2 cellular contexts compared by ENCODE assay signal in the genomic region with DNA sequence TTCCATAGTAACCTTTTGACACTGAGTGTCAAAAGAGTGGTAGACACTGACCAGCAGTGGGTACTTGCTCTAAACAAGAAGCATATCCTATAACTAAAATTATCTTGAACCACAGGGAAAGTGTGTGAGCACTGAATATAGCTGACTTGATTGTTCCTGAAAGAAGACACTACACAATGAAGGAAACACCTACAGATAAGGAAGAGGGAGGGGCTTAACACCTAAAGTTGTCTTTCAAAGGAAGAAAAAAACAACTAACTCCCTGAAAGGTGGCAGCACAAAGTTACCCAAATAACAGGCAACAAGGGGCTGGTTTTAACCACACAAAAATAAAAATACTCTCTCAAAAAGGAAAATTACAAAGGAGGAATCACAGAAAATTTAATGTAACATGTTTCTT.
TF ChIP-seq lines count a peak whose summit lies in the region.

No MANE protein-coding gene starts in this region.

TF ChIP-seq in GM23338, 12 proteins besides CTCF, POLR2A, EP300 and RAD21 (continued from another document):
- TF ChIP-seq, protein P1, sequence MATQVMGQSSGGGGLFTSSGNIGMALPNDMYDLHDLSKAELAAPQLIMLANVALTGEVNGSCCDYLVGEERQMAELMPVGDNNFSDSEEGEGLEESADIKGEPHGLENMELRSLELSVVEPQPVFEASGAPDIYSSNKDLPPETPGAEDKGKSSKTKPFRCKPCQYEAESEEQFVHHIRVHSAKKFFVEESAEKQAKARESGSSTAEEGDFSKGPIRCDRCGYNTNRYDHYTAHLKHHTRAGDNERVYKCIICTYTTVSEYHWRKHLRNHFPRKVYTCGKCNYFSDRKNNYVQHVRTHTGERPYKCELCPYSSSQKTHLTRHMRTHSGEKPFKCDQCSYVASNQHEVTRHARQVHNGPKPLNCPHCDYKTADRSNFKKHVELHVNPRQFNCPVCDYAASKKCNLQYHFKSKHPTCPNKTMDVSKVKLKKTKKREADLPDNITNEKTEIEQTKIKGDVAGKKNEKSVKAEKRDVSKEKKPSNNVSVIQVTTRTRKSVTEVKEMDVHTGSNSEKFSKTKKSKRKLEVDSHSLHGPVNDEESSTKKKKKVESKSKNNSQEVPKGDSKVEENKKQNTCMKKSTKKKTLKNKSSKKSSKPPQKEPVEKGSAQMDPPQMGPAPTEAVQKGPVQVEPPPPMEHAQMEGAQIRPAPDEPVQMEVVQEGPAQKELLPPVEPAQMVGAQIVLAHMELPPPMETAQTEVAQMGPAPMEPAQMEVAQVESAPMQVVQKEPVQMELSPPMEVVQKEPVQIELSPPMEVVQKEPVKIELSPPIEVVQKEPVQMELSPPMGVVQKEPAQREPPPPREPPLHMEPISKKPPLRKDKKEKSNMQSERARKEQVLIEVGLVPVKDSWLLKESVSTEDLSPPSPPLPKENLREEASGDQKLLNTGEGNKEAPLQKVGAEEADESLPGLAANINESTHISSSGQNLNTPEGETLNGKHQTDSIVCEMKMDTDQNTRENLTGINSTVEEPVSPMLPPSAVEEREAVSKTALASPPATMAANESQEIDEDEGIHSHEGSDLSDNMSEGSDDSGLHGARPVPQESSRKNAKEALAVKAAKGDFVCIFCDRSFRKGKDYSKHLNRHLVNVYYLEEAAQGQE (IDR thresholded peaks at IDR 0.05; ENCODE audit: unreplicated experiment) = no peak
- TF ChIP-seq, protein P2, sequence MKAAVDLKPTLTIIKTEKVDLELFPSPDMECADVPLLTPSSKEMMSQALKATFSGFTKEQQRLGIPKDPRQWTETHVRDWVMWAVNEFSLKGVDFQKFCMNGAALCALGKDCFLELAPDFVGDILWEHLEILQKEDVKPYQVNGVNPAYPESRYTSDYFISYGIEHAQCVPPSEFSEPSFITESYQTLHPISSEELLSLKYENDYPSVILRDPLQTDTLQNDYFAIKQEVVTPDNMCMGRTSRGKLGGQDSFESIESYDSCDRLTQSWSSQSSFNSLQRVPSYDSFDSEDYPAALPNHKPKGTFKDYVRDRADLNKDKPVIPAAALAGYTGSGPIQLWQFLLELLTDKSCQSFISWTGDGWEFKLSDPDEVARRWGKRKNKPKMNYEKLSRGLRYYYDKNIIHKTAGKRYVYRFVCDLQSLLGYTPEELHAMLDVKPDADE (IDR thresholded peaks at IDR 0.05) = no peak
- TF ChIP-seq ZNF331 (CRISPR knock-in tag; IDR thresholded peaks at IDR 0.05; ENCODE audit: low read depth) = no peak
- TF ChIP-seq ZNF114 (CRISPR knock-in tag; IDR thresholded peaks at IDR 0.05) = no peak
- no peak for TF ChIP-seq JUNB (IDR thresholded peaks at IDR 0.05; ENCODE audit: unreplicated experiment)
- TF ChIP-seq, protein P3, sequence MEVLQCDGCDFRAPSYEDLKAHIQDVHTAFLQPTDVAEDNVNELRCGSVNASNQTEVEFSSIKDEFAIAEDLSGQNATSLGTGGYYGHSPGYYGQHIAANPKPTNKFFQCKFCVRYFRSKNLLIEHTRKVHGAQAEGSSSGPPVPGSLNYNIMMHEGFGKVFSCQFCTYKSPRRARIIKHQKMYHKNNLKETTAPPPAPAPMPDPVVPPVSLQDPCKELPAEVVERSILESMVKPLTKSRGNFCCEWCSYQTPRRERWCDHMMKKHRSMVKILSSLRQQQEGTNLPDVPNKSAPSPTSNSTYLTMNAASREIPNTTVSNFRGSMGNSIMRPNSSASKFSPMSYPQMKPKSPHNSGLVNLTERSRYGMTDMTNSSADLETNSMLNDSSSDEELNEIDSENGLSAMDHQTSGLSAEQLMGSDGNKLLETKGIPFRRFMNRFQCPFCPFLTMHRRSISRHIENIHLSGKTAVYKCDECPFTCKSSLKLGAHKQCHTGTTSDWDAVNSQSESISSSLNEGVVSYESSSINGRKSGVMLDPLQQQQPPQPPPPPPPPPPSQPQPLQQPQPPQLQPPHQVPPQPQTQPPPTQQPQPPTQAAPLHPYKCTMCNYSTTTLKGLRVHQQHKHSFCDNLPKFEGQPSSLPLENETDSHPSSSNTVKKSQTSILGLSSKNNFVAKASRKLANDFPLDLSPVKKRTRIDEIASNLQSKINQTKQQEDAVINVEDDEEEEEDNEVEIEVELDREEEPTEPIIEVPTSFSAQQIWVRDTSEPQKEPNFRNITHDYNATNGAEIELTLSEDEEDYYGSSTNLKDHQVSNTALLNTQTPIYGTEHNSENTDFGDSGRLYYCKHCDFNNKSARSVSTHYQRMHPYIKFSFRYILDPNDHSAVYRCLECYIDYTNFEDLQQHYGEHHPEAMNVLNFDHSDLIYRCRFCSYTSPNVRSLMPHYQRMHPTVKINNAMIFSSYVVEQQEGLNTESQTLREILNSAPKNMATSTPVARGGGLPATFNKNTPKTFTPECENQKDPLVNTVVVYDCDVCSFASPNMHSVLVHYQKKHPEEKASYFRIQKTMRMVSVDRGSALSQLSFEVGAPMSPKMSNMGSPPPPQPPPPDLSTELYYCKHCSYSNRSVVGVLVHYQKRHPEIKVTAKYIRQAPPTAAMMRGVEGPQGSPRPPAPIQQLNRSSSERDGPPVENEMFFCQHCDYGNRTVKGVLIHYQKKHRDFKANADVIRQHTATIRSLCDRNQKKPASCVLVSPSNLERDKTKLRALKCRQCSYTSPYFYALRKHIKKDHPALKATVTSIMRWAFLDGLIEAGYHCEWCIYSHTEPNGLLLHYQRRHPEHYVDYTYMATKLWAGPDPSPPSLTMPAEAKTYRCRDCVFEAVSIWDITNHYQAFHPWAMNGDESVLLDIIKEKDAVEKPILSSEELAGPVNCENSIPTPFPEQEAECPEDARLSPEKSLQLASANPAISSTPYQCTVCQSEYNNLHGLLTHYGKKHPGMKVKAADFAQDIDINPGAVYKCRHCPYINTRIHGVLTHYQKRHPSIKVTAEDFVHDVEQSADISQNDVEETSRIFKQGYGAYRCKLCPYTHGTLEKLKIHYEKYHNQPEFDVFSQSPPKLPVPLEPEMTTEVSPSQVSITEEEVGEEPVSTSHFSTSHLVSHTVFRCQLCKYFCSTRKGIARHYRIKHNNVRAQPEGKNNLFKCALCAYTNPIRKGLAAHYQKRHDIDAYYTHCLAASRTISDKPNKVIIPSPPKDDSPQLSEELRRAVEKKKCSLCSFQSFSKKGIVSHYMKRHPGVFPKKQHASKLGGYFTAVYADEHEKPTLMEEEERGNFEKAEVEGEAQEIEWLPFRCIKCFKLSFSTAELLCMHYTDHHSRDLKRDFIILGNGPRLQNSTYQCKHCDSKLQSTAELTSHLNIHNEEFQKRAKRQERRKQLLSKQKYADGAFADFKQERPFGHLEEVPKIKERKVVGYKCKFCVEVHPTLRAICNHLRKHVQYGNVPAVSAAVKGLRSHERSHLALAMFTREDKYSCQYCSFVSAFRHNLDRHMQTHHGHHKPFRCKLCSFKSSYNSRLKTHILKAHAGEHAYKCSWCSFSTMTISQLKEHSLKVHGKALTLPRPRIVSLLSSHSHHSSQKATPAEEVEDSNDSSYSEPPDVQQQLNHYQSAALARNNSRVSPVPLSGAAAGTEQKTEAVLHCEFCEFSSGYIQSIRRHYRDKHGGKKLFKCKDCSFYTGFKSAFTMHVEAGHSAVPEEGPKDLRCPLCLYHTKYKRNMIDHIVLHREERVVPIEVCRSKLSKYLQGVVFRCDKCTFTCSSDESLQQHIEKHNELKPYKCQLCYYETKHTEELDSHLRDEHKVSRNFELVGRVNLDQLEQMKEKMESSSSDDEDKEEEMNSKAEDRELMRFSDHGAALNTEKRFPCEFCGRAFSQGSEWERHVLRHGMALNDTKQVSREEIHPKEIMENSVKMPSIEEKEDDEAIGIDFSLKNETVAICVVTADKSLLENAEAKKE (CRISPR knock-in tag; IDR thresholded peaks at IDR 0.05) = no peak
- no peak for TF ChIP-seq POLR2AphosphoS5 (IDR thresholded peaks at IDR 0.05; ENCODE audit: low read depth)

TF ChIP-seq in neural cell, 6 proteins besides CTCF, POLR2A, EP300 and RAD21:
- TF ChIP-seq, protein P1 (IDR thresholded peaks at IDR 0.05; ENCODE audit: borderline replicate concordance) = no peak
- TF ChIP-seq SMC3 (conservative IDR thresholded peaks at IDR 0.05; ENCODE audit: poor library complexity) (no peak), EZH2 (IDR thresholded peaks at IDR 0.05; ENCODE audit: borderline replicate concordance, insufficient read depth, low read length, poor library complexity, severe bottlenecking) (no peak), TAF1 (IDR thresholded peaks at IDR 0.05; ENCODE audit: low read depth) (no peak), MXI1 (conservative IDR thresholded peaks at IDR 0.05; ENCODE audit: poor library complexity, severe bottlenecking) (no peak), POLR2AphosphoS5 (IDR thresholded peaks at IDR 0.05) (no peak)
TF ChIP-seq in neural cell: peak in this region for 0.
